2 cellular contexts compared by ENCODE assay signal in genomic region chr14:97584528-97584927, GRCh38.
TF ChIP-seq lines count a peak whose summit lies in the region.

No MANE protein-coding gene starts in this region.

TF ChIP-seq in GM23338, 12 proteins besides CTCF, POLR2A, EP300 and RAD21:
- TF ChIP-seq ZNF331 (CRISPR knock-in tag; IDR thresholded peaks at IDR 0.05; ENCODE audit: low read depth) (no peak), EZH2 (IDR thresholded peaks at IDR 0.05; ENCODE audit: low read depth, unreplicated experiment) (no peak), ZNF114 (CRISPR knock-in tag; IDR thresholded peaks at IDR 0.05) (no peak)

TF ChIP-seq in GM12878, 131 proteins besides CTCF, POLR2A, EP300 and RAD21:
- TF ChIP-seq ZNF622 (IDR thresholded peaks at IDR 0.05): no peak
- no peak for TF ChIP-seq YY1 (IDR thresholded peaks at IDR 0.05; ENCODE audit: low read depth, low read length)
- TF ChIP-seq SMC3 (IDR thresholded peaks at IDR 0.05; ENCODE audit: borderline replicate concordance, low read length): peak; percentile 26; the same call in 1 of the 2 replicates
- no peak for TF ChIP-seq STAT1 (conservative IDR thresholded peaks at IDR 0.05)
